Comparison of ENCODE assay signal across 30 cellular contexts in the genomic region with DNA sequence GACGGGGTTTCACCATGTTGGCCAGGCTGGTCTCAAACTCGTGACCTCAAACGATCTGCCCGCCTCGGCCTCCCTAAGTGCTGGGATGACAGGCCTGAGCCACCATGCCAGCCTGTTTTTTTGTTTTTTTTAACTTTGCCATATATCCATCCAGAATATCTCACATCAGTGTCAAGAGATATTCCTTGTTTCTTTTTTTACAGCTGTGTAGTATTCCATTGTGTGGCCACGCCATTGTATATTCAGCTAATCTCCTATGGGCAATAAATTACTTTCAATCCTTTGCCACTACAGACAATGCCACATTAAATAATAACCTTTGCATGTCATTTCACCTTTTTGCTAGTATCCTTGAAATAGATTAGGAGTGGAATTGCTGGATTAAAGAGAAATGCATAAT. TPM values are rescaled to one million over a fixed set of nuclear protein-coding genes. Genes with fewer than 3 reads are reported as not detected.
"Had no signal": no experiment of that assay in that cellular context is flagged by ENCODE, and none has a peak within 500 bp of the region (broad histone marks: within the 10 kb centered on the region; RNA-seq: fewer than 3 reads in every experiment).

No MANE protein-coding gene starts in this region.

- H3K27ac ChIP-seq: stomach, suprapubic skin, testis, thoracic aorta, thyroid gland, tibial artery, tibial nerve, transverse colon, upper lobe of left lung, upper lobe of right lung, uterus, vagina had no signal

- ATAC-seq: stimulated activated effector memory CD8-positive, alpha-beta T cell treated with anti-CD3 and anti-CD28 coated beads, Interleukin-12 subunit alpha, Interleukin-12 subunit beta, amount 100 ng/mL, for 72 hours; stimulated activated memory B cell treated with anti-CD40 and anti-IgM and Interleukin-4, amounts not matched to agents 10 μg/mL and 1 μg/mL and 100 μg/mL, for 72 hours; stimulated activated naive B cell treated with anti-CD40 and anti-IgM and Interleukin-4, amounts not matched to agents 10 μg/mL and 1 μg/mL and 100 μg/mL, for 72 hours; stimulated activated naive CD8-positive, alpha-beta T cell treated with anti-CD3 and anti-CD28 coated beads, Interleukin-15, amount 100 ng/mL, for 72 hours; stimulated activated naive CD8-positive, alpha-beta T cell treated with anti-CD3 and anti-CD28 coated beads, Interleukin-15, Interleukin-2, amounts not matched to agents 100 U/mL and 50 U/mL, for 24 hours; upper lobe of right lung had no signal

- H3K4me1 ChIP-seq: tibial artery had no signal

- H3K4me3 ChIP-seq: stomach, suprapubic skin, testis, thoracic aorta, thyroid gland, tibial artery, tibial nerve, transverse colon, upper lobe of left lung, upper lobe of right lung, uterus, vagina had no signal

- H3K27me3 ChIP-seq: stomach, suprapubic skin, testis, thyroid gland, tibial artery, tibial nerve, transverse colon, upper lobe of left lung, upper lobe of right lung, uterus, vagina had no signal

- H3K9me3 ChIP-seq: stomach, suprapubic skin, testis, thoracic aorta, thyroid gland, tibial artery, tibial nerve, transverse colon, upper lobe of left lung, upper lobe of right lung, uterus, vagina had no signal

- FAIRE-seq: urothelium cell line had no signal

- H3K36me3 ChIP-seq: uterus had no signal

- DNase-seq: stimulated activated CD4-positive, alpha-beta T cell treated with anti-CD3 and anti-CD28 coated beads, Interleukin-2, amount 100 ng/mL, for 48 hours; stimulated activated CD4-positive, alpha-beta T cell treated with anti-CD3 and anti-CD28 coated beads, Interleukin-4, amount 100 ng/mL, for 1 hour; stimulated activated CD4-positive, alpha-beta T cell treated with anti-CD3 and anti-CD28 coated beads, Interleukin-4, amount 100 ng/mL, for 24 hours; stimulated activated CD4-positive, alpha-beta T cell treated with anti-CD3 and anti-CD28 coated beads, Interleukin-4, amount 100 ng/mL, for 4 hours; stimulated activated CD8-positive, alpha-beta memory T cell treated with anti-CD3 and anti-CD28 coated beads, Interleukin-4, amount 100 ng/mL, for 48 hours; stimulated activated naive B cell treated with anti-CD40 and anti-IgM and Interleukin-4, amounts not matched to agents 10 μg/mL and 1 μg/mL and 100 μg/mL, for 72 hours; stimulated activated naive CD4-positive, alpha-beta T cell; stimulated activated naive CD4-positive, alpha-beta T cell treated with Interleukin-2 at 50 U/mL for 16 hours; stimulated activated naive CD8-positive, alpha-beta T cell treated with anti-CD3 and anti-CD28 coated beads, Interleukin-15, amount 100 ng/mL, for 72 hours; stimulated activated naive CD8-positive, alpha-beta T cell treated with anti-CD3 and anti-CD28 coated beads, Interleukin-15, Interleukin-2, amounts not matched to agents 100 U/mL and 50 U/mL, for 24 hours; stomach; substantia nigra; testis; thyroid gland; tibial artery; transverse colon; trophoblast cell; upper lobe of left lung; upper lobe of right lung; uterus had no signal

RNA-seq across cellular contexts. Expression of a gene that starts 24.2 kb away (rescaled TPM):
- total RNA-seq: subcutaneous adipose tissue, suprapubic skin, upper lobe of right lung, ureter, urinary bladder, vagina had no signal
